ENCODE assay signal across 7 cellular contexts in the genomic region with DNA sequence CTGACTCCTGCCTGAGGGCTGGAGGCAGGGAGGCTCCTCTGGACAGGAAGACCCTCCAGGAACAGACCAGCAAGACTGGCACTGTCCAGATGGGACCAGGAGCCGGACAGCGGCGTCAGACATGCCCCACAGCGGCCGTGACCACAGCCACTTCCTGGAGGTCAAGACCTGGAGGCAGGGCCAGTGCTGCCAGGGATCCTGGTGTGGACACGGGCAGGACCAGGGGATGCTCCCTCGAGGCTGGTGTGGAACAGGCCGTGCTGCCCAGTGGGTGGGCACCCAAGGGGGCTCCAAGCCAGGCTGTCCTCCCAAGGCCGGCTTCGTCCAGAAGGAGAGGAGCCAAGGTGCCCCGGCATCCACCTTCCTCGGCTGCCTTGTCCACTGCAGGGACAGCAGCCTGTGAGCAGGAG. TPM values are rescaled to one million over a fixed set of nuclear protein-coding genes. Genes with fewer than 3 reads are reported as not detected.
DNase-seq lines count a peak whose midpoint lies in the region; ATAC-seq and TF ChIP-seq lines count a peak whose summit lies in the region.

No MANE protein-coding gene starts in this region.

- H3K4me1 ChIP-seq in left lung (peaks cover 24 to 88% of the 10 kb centered on the region in 2 donors), thymus (ENCODE audit: control insufficient read depth, insufficient read depth, low read length) (peaks cover 3% of the 10 kb centered on the region)

- WGBS in thymus = 87% methylated on average over 12 of the region's 12 CpGs

- intact Hi-C loops in left lung (cut with DNase I) = no loop called here

- H3K4me3 ChIP-seq in left lung = peak overlapping the region in 1 of 2 donors; percentile 30
- H3K4me3 ChIP-seq in thymus (ENCODE audit: low read length) = no peak overlapping the region

- peak; percentile 75 for DNase-seq in LHCN-M2 (ENCODE audit: low read depth)
- DNase-seq in amniotic epithelial cell (ENCODE audit: low read depth) = peak; percentile 35
- DNase-seq in left lung = peak; percentile 76 to 92
- no peak for DNase-seq in DMS114 treated with DMSO at 0.1 percent for 48 hours (lab: John Stamatoyannopoulos, UW; ENCODE audit: unreplicated experiment)
- no peak for DNase-seq in middle frontal gyrus (ENCODE audit: extremely low spot score, low spot score)

- ATAC-seq in left lung = peak; percentile 7
- no peak for ATAC-seq in HG03280 (IDR thresholded peaks at IDR 0.05; ENCODE audit: unreplicated experiment)

- H3K36me3 ChIP-seq in left lung = no peaks in the 10 kb centered on the region
- H3K36me3 ChIP-seq in thymus (ENCODE audit: control insufficient read depth, insufficient read depth) = no peaks in the 10 kb centered on the region

- H3K9me3 ChIP-seq in left lung = no peaks in the 10 kb centered on the region
- no peaks in the 10 kb centered on the region for H3K9me3 ChIP-seq in thymus (ENCODE audit: control insufficient read depth)

- peak overlapping the region; percentile 89 to 98 for H3K27ac ChIP-seq in left lung
- H3K27ac ChIP-seq in thymus (ENCODE audit: low read depth) = peak overlapping the region; percentile 55

- TF ChIP-seq CTCF in left lung (IDR thresholded peaks at IDR 0.05) = no peak

- H3K27me3 ChIP-seq in left lung (no peaks in the 10 kb centered on the region), thymus (ENCODE audit: control insufficient read depth, insufficient read depth) (no peaks in the 10 kb centered on the region)

RNA-seq across cellular contexts. Expression of a gene that starts 4.5 kb away (rescaled TPM):
- total RNA-seq in LHCN-M2 (2014; rRNA removed) (11.0 and 13.5 TPM in 2 replicates), left lung (10 to 100 TPM; 41.7 to 54.5 TPM)
- polyA plus RNA-seq in LHCN-M2 (2012) = 8.0 TPM
- 122 TPM for polyA plus RNA-seq in thymus

RNA-seq across cellular contexts. Expression of a gene that starts 11.7 kb away (rescaled TPM):
- 497 and 711 TPM in 2 replicates for total RNA-seq in LHCN-M2 (2014; rRNA removed)
- polyA plus RNA-seq in LHCN-M2 (2012) = 445 TPM
- total RNA-seq in left lung = 100 to 1,000 TPM in 1 of 2 donors, 10 to 100 TPM in 1; 71.2 to 149 TPM
- polyA plus RNA-seq in thymus = 30.2 TPM

RNA-seq across cellular contexts. Expression of a gene that starts 56.4 kb away (rescaled TPM):
- 38.9 and 51.3 TPM in 2 replicates for total RNA-seq in LHCN-M2 (2014; rRNA removed)
- 98.1 TPM for polyA plus RNA-seq in LHCN-M2 (2012)
- total RNA-seq in left lung = 100 to 1,000 TPM; 122 to 160 TPM
- polyA plus RNA-seq in thymus = 113 TPM

Comparison
In these comparisons a context has a peak if more than half of its experiments do, and no peak if none do; other contexts are left out.
1. DNase-seq: peak in LHCN-M2 (single experiment), amniotic epithelial cell (single experiment) and left lung (2 of 2); none in DMS114 treated with DMSO at 0.1 percent for 48 hours (single experiment) and middle frontal gyrus (single experiment).